Comparison of ENCODE assay signal across 31 cellular contexts in genomic region chr11:77294040-77294439, GRCh38. TPM values are rescaled to one million over a fixed set of nuclear protein-coding genes. Genes with fewer than 3 reads are reported as not detected.
"Had no signal": no experiment of that assay in that cellular context is flagged by ENCODE, and none has a peak within 500 bp of the region (broad histone marks: within the 10 kb centered on the region; RNA-seq: fewer than 3 reads in every experiment).

No MANE protein-coding gene starts in this region.

- DNase-seq: stimulated activated CD4-positive, alpha-beta T cell treated with anti-CD3 and anti-CD28 coated beads, Interleukin-2, amount 100 ng/mL, for 48 hours; stimulated activated CD4-positive, alpha-beta T cell treated with anti-CD3 and anti-CD28 coated beads, Interleukin-4, amount 100 ng/mL, for 1 hour; stimulated activated CD4-positive, alpha-beta T cell treated with anti-CD3 and anti-CD28 coated beads, Interleukin-4, amount 100 ng/mL, for 24 hours; stimulated activated CD4-positive, alpha-beta T cell treated with anti-CD3 and anti-CD28 coated beads, Interleukin-4, amount 100 ng/mL, for 4 hours; stimulated activated CD8-positive, alpha-beta memory T cell treated with anti-CD3 and anti-CD28 coated beads, Interleukin-4, amount 100 ng/mL, for 48 hours; stimulated activated naive B cell treated with anti-CD40 and anti-IgM and Interleukin-4, amounts not matched to agents 10 μg/mL and 1 μg/mL and 100 μg/mL, for 72 hours; stimulated activated naive CD4-positive, alpha-beta T cell; stimulated activated naive CD4-positive, alpha-beta T cell treated with Interleukin-2 at 50 U/mL for 16 hours; stimulated activated naive CD8-positive, alpha-beta T cell treated with anti-CD3 and anti-CD28 coated beads, Interleukin-15, amount 100 ng/mL, for 72 hours; stimulated activated naive CD8-positive, alpha-beta T cell treated with anti-CD3 and anti-CD28 coated beads, Interleukin-15, Interleukin-2, amounts not matched to agents 100 U/mL and 50 U/mL, for 24 hours; stomach; substantia nigra; testis; thyroid gland; tibial artery; transverse colon; trophoblast cell; upper lobe of left lung; upper lobe of right lung; uterus had no signal

- H3K27me3 ChIP-seq: stomach, suprapubic skin, testis, thyroid gland, tibial artery, tibial nerve, transverse colon, upper lobe of left lung, upper lobe of right lung, uterus, vagina had no signal

- FAIRE-seq: urothelium cell line had no signal

- ATAC-seq: stimulated activated effector memory CD8-positive, alpha-beta T cell treated with anti-CD3 and anti-CD28 coated beads, Interleukin-12 subunit alpha, Interleukin-12 subunit beta, amount 100 ng/mL, for 72 hours; stimulated activated memory B cell treated with anti-CD40 and anti-IgM and Interleukin-4, amounts not matched to agents 10 μg/mL and 1 μg/mL and 100 μg/mL, for 72 hours; stimulated activated naive B cell treated with anti-CD40 and anti-IgM and Interleukin-4, amounts not matched to agents 10 μg/mL and 1 μg/mL and 100 μg/mL, for 72 hours; stimulated activated naive CD8-positive, alpha-beta T cell treated with anti-CD3 and anti-CD28 coated beads, Interleukin-15, amount 100 ng/mL, for 72 hours; stimulated activated naive CD8-positive, alpha-beta T cell treated with anti-CD3 and anti-CD28 coated beads, Interleukin-15, Interleukin-2, amounts not matched to agents 100 U/mL and 50 U/mL, for 24 hours; upper lobe of right lung had no signal

- H3K4me3 ChIP-seq: stomach, suprapubic skin, testis, thoracic aorta, thyroid gland, tibial artery, tibial nerve, transverse colon, upper lobe of left lung, upper lobe of right lung, uterus, vagina had no signal

- H3K4me1 ChIP-seq: stomach, suprapubic skin, testis, thyroid gland, tibial artery, tibial nerve, upper lobe of left lung, upper lobe of right lung, uterus, vagina had no signal

- H3K9me3 ChIP-seq: stomach, suprapubic skin, testis, thoracic aorta, thyroid gland, tibial nerve, transverse colon, upper lobe of left lung, upper lobe of right lung, uterus, vagina had no signal

- H3K36me3 ChIP-seq: stomach, suprapubic skin, thoracic aorta, thyroid gland, tibial artery, tibial nerve, transverse colon, upper lobe of left lung, upper lobe of right lung, uterus, vagina had no signal

- H3K27ac ChIP-seq: stomach, suprapubic skin, testis, thoracic aorta, thyroid gland, tibial artery, tibial nerve, transverse colon, upper lobe of left lung, upper lobe of right lung, uterus, vagina had no signal

RNA-seq across cellular contexts. Expression of gene GDPD4, which starts 7.4 kb away (rescaled TPM):
- total RNA-seq: stomach, subcutaneous adipose tissue, suprapubic skin, temporal lobe, thoracic aorta, tibial nerve, transverse colon, upper lobe of left lung, upper lobe of right lung, ureter, urinary bladder, vagina had no signal
- polyA plus RNA-seq: urinary bladder had no signal
